ENCODE assay signal across 18 cellular contexts in the genomic region with DNA sequence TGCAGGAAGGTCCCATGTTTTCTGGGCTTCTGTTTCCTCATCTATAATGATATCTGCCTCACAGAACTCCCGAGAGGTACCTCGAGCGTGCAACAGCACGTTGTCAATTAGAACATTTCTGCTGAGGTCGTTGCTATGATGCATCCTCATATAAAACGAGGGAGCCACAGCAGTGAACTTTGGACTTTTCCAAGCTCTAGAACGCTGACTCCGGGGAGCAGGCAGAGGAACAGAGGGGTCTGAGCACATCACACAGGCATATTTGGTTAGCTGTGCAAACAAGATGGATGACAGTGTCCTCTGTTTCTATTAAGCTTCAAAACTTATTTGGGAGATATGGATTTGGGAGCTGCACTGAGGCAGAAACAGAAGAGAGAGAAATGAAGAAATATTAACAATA.
DNase-seq lines count a peak whose midpoint lies in the region; ATAC-seq, FAIRE-seq and TF ChIP-seq lines count a peak whose summit lies in the region.
"Had no signal": no experiment of that assay in that cellular context is flagged by ENCODE, and none has a peak within 500 bp of the region (broad histone marks: within the 10 kb centered on the region; RNA-seq: fewer than 3 reads in every experiment).

No MANE protein-coding gene starts in this region.

- H3K9ac ChIP-seq in IMR-90 (ENCODE audit: low read depth, low read length) (no peak overlapping the region), neuronal stem cell (ENCODE audit: low read depth, low read length, poor library complexity) (no peak overlapping the region)

- WGBS in A549 (ENCODE audit: missing lambda C conversion rate): 53% methylated on average over 6 of the region's 8 CpGs
- WGBS in IMR-90 (ENCODE audit: extremely low coverage in 2 of 2, insufficient read length in 1 of 2), 2 experiments: 97% methylated on average over 6 of the region's 8 CpGs; no CpG with 5 or more reads in 1 of the 2 experiments
- no CpG with 5 or more reads among the region's 8 CpGs for WGBS in neuronal stem cell (ENCODE audit: extremely low coverage in 2 of 2, insufficient read length in 2 of 2, insufficient replicate concordance in 1 of 2), 2 donors
- WGBS in thyroid gland, 2 donors: 80 to 86% methylated on average over 8 of the region's 8 CpGs

- dilution Hi-C loops in IMR-90 (cut with HindIII; ENCODE audit: low sequenced_read_pairs, unreplicated experiment): no loop called here

- H3K23ac ChIP-seq in IMR-90 (ENCODE audit: low read depth, low read length): no peak overlapping the region
- no peak overlapping the region for H3K23ac ChIP-seq in neuronal stem cell (ENCODE audit: low read depth, low read length, poor library complexity)

- H4K91ac ChIP-seq in IMR-90 (ENCODE audit: insufficient read depth, low read depth, low read length) (no peak overlapping the region; the same call in 1 of the 2 replicates), neuronal stem cell (ENCODE audit: low read depth, low read length, poor library complexity) (no peak overlapping the region)

- H2BK20ac ChIP-seq in IMR-90 (ENCODE audit: low read depth, low read length): peak overlapping the region; percentile 15; the same call in 1 of the 2 replicates

- no peak for TF ChIP-seq POLR2A in A549 (IDR thresholded peaks at IDR 0.05; ENCODE audit: low read length)
- no peak for TF ChIP-seq POLR2A in IMR-90 (IDR thresholded peaks at IDR 0.05; ENCODE audit: low read depth, low read length)
- no peak for TF ChIP-seq POLR2A in GM12891 (IDR thresholded peaks at IDR 0.05; ENCODE audit: low read depth, low read length)
- no peak for TF ChIP-seq POLR2A in thyroid gland (IDR thresholded peaks at IDR 0.05)

- H3K79me1 ChIP-seq in IMR-90 (ENCODE audit: low read depth in 1 of 2, low read length in 2 of 2): no peaks in the 10 kb centered on the region
- H3K79me1 ChIP-seq in neuronal stem cell (ENCODE audit: low read depth, low read length): no peaks in the 10 kb centered on the region

- no peak for TF ChIP-seq RAD21 in A549 (conservative IDR thresholded peaks at IDR 0.05 in 1 of 2, IDR thresholded peaks at IDR 0.05 in 1 of 2)
- TF ChIP-seq RAD21 in IMR-90 (IDR thresholded peaks at IDR 0.05; ENCODE audit: low read length): no peak

- no peaks in the 10 kb centered on the region for H4K20me1 ChIP-seq in IMR-90 (ENCODE audit: insufficient read depth, low read length)

- H3K14ac ChIP-seq in IMR-90 (replicated peaks; ENCODE audit: low read depth, low read length) (no peak overlapping the region), neuronal stem cell (ENCODE audit: low read length) (no peak overlapping the region)

- POLR2A ChIA-PET in A549 (lab: Yijun Ruan, JAX): no interaction called here
- POLR2A ChIA-PET in IMR-90 (lab: Charles Lee; ENCODE audit: unreplicated experiment): no interaction called here

- H4K5ac ChIP-seq in IMR-90 (ENCODE audit: low read depth, low read length): 0 out of 2 replicates have a peak overlapping the region, but pooled peaks have one; percentile 28

- H2AK5ac ChIP-seq in IMR-90 (ENCODE audit: low read depth, low read length) (peak overlapping the region; percentile 7; the same call in 1 of the 2 replicates), neuronal stem cell (ENCODE audit: low read depth, low read length) (no peak overlapping the region)

- H2AK9ac ChIP-seq in IMR-90 (replicated peaks; ENCODE audit: low read depth, low read length, poor library complexity): no peak overlapping the region

- no peaks in the 10 kb centered on the region for H3K36me3 ChIP-seq in IMR-90 (ENCODE audit: control insufficient read depth, insufficient read depth, low read length)
- H3K36me3 ChIP-seq in neuronal stem cell (replicated peaks in 1 of 2; ENCODE audit: control insufficient read depth in 2 of 2, insufficient read depth in 2 of 2, low read length in 2 of 2): no peaks in the 10 kb centered on the region
- no peaks in the 10 kb centered on the region for H3K36me3 ChIP-seq in thyroid gland

- TF ChIP-seq CTCF in A549 (IDR thresholded peaks at IDR 0.05): no peak
- no peak for TF ChIP-seq CTCF in IMR-90 (conservative IDR thresholded peaks at IDR 0.05; ENCODE audit: low read depth, low read length)
- no peak for TF ChIP-seq CTCF in VCaP (conservative IDR thresholded peaks at IDR 0.05)
- TF ChIP-seq CTCF in thyroid gland (IDR thresholded peaks at IDR 0.05): no peak

- H3K9me3 ChIP-seq in A549: no peaks in the 10 kb centered on the region
- no peaks in the 10 kb centered on the region for H3K9me3 ChIP-seq in IMR-90 (ENCODE audit: control insufficient read depth, insufficient read depth, low read length)
- H3K9me3 ChIP-seq in neuronal stem cell (replicated peaks in 1 of 2; ENCODE audit: control insufficient read depth in 2 of 2, insufficient read depth in 1 of 2, low read depth in 1 of 2, low read length in 2 of 2): no peaks in the 10 kb centered on the region
- H3K9me3 ChIP-seq in thyroid gland: no peaks in the 10 kb centered on the region

- no peaks in the 10 kb centered on the region for H3K9me1 ChIP-seq in IMR-90 (ENCODE audit: insufficient read depth, low read length)

- H3K4me3 ChIP-seq in A549: no peak overlapping the region
- H3K4me3 ChIP-seq in IMR-90 (ENCODE audit: insufficient read depth, low read depth, low read length): no peak overlapping the region
- H3K4me3 ChIP-seq in neuronal stem cell (ENCODE audit: low read length in 2 of 2): no peak overlapping the region
- no peak overlapping the region for H3K4me3 ChIP-seq in thyroid gland (replicated peaks in 1 of 3)
- H3K4me3 ChIP-seq: GM23338 had no signal

- H3K4me1 ChIP-seq in A549: peaks cover 26% of the 10 kb centered on the region
- peaks cover 6% of the 10 kb centered on the region for H3K4me1 ChIP-seq in IMR-90 (ENCODE audit: control insufficient read depth, insufficient read depth, low read length)
- H3K4me1 ChIP-seq in neuronal stem cell (ENCODE audit: control insufficient read depth in 2 of 2, insufficient read depth in 1 of 2, low read depth in 1 of 2, low read length in 2 of 2): peaks cover 5 to 9% of the 10 kb centered on the region in 2 donors
- peaks cover 19% of the 10 kb centered on the region in 2 donors for H3K4me1 ChIP-seq in thyroid gland

- H2BK120ac ChIP-seq in IMR-90 (ENCODE audit: low read depth, low read length) (0 out of 2 replicates have a peak overlapping the region, but pooled peaks have one; percentile 22), neuronal stem cell (ENCODE audit: low read depth, low read length) (no peak overlapping the region)

- no peak overlapping the region for H2BK12ac ChIP-seq in neuronal stem cell (ENCODE audit: low read length)

- H2BK5ac ChIP-seq in IMR-90 (ENCODE audit: low read depth, low read length, poor library complexity, severe bottlenecking) (no peak overlapping the region), neuronal stem cell (ENCODE audit: low read length) (no peak overlapping the region)

- intact Hi-C loops in IMR-90 (cut with micrococcal nuclease) (loop anchor here (5.0 to 10.0 kb wide), 2 partner anchors 122 to 350 kb away; no protein-coding TSS in a partner anchor), thyroid gland (cut with DNase I) (no loop called here)

- H3K27me3 ChIP-seq in IMR-90 (ENCODE audit: control insufficient read depth, insufficient read depth, low read length) (no peaks in the 10 kb centered on the region), neuronal stem cell (ENCODE audit: control insufficient read depth in 3 of 3, insufficient read depth in 3 of 3, low read depth in 1 of 3, low read length in 3 of 3) (no peaks in the 10 kb centered on the region), thyroid gland (no peaks in the 10 kb centered on the region)

- no peak overlapping the region for H3K56ac ChIP-seq in IMR-90 (ENCODE audit: extremely low read depth, insufficient read depth, low read length)

- H2AFZ ChIP-seq in IMR-90 (replicated peaks; ENCODE audit: low read length, poor library complexity) (no peak overlapping the region), neuronal stem cell (ENCODE audit: low read length) (peak overlapping the region; percentile 20)
- H2AFZ ChIP-seq: GM23338 had no signal

- ATAC-seq in A549 (peak in 1 of 2 experiments; percentile 35; a peak in 1 of 6 replicates), IMR-90 (ENCODE audit: low read depth) (no peak)
- ATAC-seq: GM23338 had no signal

- H3K4ac ChIP-seq in IMR-90 (ENCODE audit: low read depth, low read length) (peak overlapping the region; percentile 46), neuronal stem cell (ENCODE audit: low read length) (no peak overlapping the region)

- H4K8ac ChIP-seq in IMR-90 (ENCODE audit: low read depth in 2 of 2, low read length in 2 of 2) (no peak overlapping the region), neuronal stem cell (ENCODE audit: low read depth, low read length) (no peak overlapping the region)

- DNase-seq in A549 (ENCODE audit: low read depth in 1 of 2, low spot score in 1 of 2): no peak
- DNase-seq in IMR-90: no peak
- DNase-seq in neuronal stem cell (ENCODE audit: low spot score): no peak
- DNase-seq in GM12891 (ENCODE audit: insufficient read length, low spot score): no peak
- no peak for DNase-seq in C1 segment of cervical spinal cord (lab: John Stamatoyannopoulos, UW)
- DNase-seq in thyroid gland: no peak
- no peak for DNase-seq in HuH-7 (ENCODE audit: low spot score)
- DNase-seq: Calu3; CD4-positive, CD25-positive, alpha-beta regulatory T cell; DMS79 treated with DMSO at 0.1 percent for 48 hours; GF-D8; NCI-H1417; NCI-H2081; NCI-H2227 treated with DMSO at 0.1 percent for 48 hours; NCI-H748 treated with DMSO at 0.1 percent for 48 hours; Right ventricle myocardium superior had no signal

- TF ChIP-seq EP300 in A549 (IDR thresholded peaks at IDR 0.05): no peak

- in situ Hi-C loops in IMR-90 (cut with MboI; ENCODE audit: low sequenced_read_pairs): no loop called here

- CTCF ChIA-PET in A549 (lab: Yijun Ruan, JAX): no interaction called here
- CTCF ChIA-PET in IMR-90 (lab: Yijun Ruan, JAX): no interaction called here

- H3K18ac ChIP-seq in IMR-90 (ENCODE audit: low read depth, low read length): peak overlapping the region; percentile 36
- no peak overlapping the region for H3K18ac ChIP-seq in neuronal stem cell (ENCODE audit: low read length)

- H3K27ac ChIP-seq in A549 (peak overlapping the region in 1 of 2 experiments; percentile 43; a peak in 3 of 6 replicates), IMR-90 (ENCODE audit: insufficient read depth, low read length) (no peak overlapping the region), VCaP (peak overlapping the region; percentile 94; the same call in 1 of the 2 replicates), neuronal stem cell (replicated peaks; ENCODE audit: low read length) (no peak overlapping the region), thyroid gland (no peak overlapping the region)

- no peak for FAIRE-seq in A549 (lab: Jason Lieb, UNC)
- FAIRE-seq in GM12891 (lab: Jason Lieb, UNC): no peak

- H2BK15ac ChIP-seq in IMR-90 (ENCODE audit: low read depth, low read length): peak overlapping the region; percentile 14; the same call in 1 of the 3 replicates
- H2BK15ac ChIP-seq in neuronal stem cell (ENCODE audit: low read length): no peak overlapping the region

- no TSS peak for BruUV-seq in IMR-90 (replicated peaks; lab: Mats Ljungman, UMichigan)

- peak overlapping the region; percentile 38; the same call in 1 of the 3 replicates for H3K4me2 ChIP-seq in A549
- no peak overlapping the region for H3K4me2 ChIP-seq in IMR-90 (ENCODE audit: low read depth, low read length)
- H3K4me2 ChIP-seq in neuronal stem cell (ENCODE audit: insufficient read depth, low read length, poor library complexity, severe bottlenecking): no peak overlapping the region
- H3K4me2 ChIP-seq: GM23338 had no signal

TF ChIP-seq in GM12891, 5 proteins besides CTCF, POLR2A, EP300 and RAD21 (continues in another document):
- TF ChIP-seq SPI1 (IDR thresholded peaks at IDR 0.05; ENCODE audit: low read depth, low read length): no peak
